Comparison of ENCODE assay signal across 8 cellular contexts in genomic region chr1:22018583-22019559, GRCh38. TPM values are rescaled to one million over a fixed set of nuclear protein-coding genes. Genes with fewer than 3 reads are reported as not detected.
DNase-seq lines count a peak whose midpoint lies in the region; ATAC-seq and TF ChIP-seq lines count a peak whose summit lies in the region.

No MANE protein-coding gene starts in this region.

- CTCF ChIA-PET in T-cell (lab: Charles Lee) = interaction anchor here in 1 of 2 donors (0.6 to 1.6 kb wide), 2 partner anchors 20 to 82 kb away, joined by 3 to 4 read pairs; no protein-coding TSS in a partner anchor

- ATAC-seq in HG03378 (IDR thresholded peaks at IDR 0.05; ENCODE audit: unreplicated experiment) (peak; percentile 64), T-cell (replicated peaks in 1 of 4) (peak; percentile 97 to 99 (median 98)), GM21576 (IDR thresholded peaks at IDR 0.05; ENCODE audit: unreplicated experiment) (no peak)

- DNase-seq in GM04504 (ENCODE audit: low read depth) (peak; percentile 87), T-cell (peak; percentile 16 to 80 (median 57)), kidney epithelial cell (ENCODE audit: low read depth) (peak; percentile 88), NCI-H128 (lab: John Stamatoyannopoulos, UW; ENCODE audit: unreplicated experiment) (no peak)
- peak; percentile 28 for DNase-seq in activated naive CD8-positive, alpha-beta T cell treated with anti-CD3 and anti-CD28 coated beads, Interleukin-2, amount 50 U/mL, for 16 hours (ENCODE audit: low read depth, low spot score)
- peak; percentile 25 to 37 for DNase-seq in stimulated activated CD8-positive, alpha-beta memory T cell treated with anti-CD3 and anti-CD28 coated beads, Interleukin-2, amount 100 ng/mL, for 1 hour (ENCODE audit: low read depth in 2 of 2)

- peak; percentile 42 for TF ChIP-seq CTCF in kidney epithelial cell (IDR thresholded peaks at IDR 0.05; ENCODE audit: insufficient read depth, low read length, poor library complexity, severe bottlenecking)

- no peaks in the 10 kb centered on the region for H3K9me3 Mint-ChIP-seq in T-cell

- POLR2A ChIA-PET in T-cell (lab: Charles Lee) = interaction anchor here in 1 of 2 donors (0.7 to 1.0 kb wide), 2 partner anchors 34 to 1947 kb away, joined by 3 to 5 read pairs; partner anchors contain the start of gene CDC42

- peaks cover 28 to 38% (median 29%) of the 10 kb centered on the region in 3 donors for H3K4me1 Mint-ChIP-seq in T-cell

- no peaks in the 10 kb centered on the region for H3K27me3 ChIP-seq in kidney epithelial cell (ENCODE audit: control insufficient read depth, insufficient read depth, low read length)

- H3K4me3 Mint-ChIP-seq in T-cell = peak overlapping the region; percentile 5 to 22 (median 14)

- H3K36me3 Mint-ChIP-seq in T-cell = no peaks in the 10 kb centered on the region

- no peaks in the 10 kb centered on the region for H3K27me3 Mint-ChIP-seq in T-cell

- no peaks in the 10 kb centered on the region for H3K36me3 ChIP-seq in kidney epithelial cell (ENCODE audit: control insufficient read depth, insufficient read depth, low read length)

- H3K27ac Mint-ChIP-seq in T-cell = peak overlapping the region; percentile 88 to 89

- H3K4me3 ChIP-seq in kidney epithelial cell (ENCODE audit: low read depth, low read length) = no peak overlapping the region

RNA-seq across cellular contexts. Expression of gene CELA3A, which starts 17.4 kb away (rescaled TPM):
- total RNA-seq in T-cell = 10 to 100 TPM in 3 of 5 donors, not detected in 2; 11.4 to 15.6 (median 13.3) TPM
- not detected in 2 replicates for total RNA-seq in kidney epithelial cell

RNA-seq across cellular contexts. Expression of gene CDC42, which starts 33.6 kb away (rescaled TPM):
- 100 to 1,000 TPM; 181 to 348 (median 192) TPM for total RNA-seq in T-cell
- 292 and 327 TPM in 2 replicates for total RNA-seq in kidney epithelial cell

RNA-seq across cellular contexts. Expression of gene CELA3B, which starts 42.0 kb away (rescaled TPM):
- total RNA-seq in T-cell (1 to 10 TPM in 3 of 5 donors, not detected in 2; 6.9 to 7.5 (median 7.3) TPM), kidney epithelial cell (not detected in 2 replicates)
